12 cellular contexts compared by ENCODE assay signal in the genomic region with DNA sequence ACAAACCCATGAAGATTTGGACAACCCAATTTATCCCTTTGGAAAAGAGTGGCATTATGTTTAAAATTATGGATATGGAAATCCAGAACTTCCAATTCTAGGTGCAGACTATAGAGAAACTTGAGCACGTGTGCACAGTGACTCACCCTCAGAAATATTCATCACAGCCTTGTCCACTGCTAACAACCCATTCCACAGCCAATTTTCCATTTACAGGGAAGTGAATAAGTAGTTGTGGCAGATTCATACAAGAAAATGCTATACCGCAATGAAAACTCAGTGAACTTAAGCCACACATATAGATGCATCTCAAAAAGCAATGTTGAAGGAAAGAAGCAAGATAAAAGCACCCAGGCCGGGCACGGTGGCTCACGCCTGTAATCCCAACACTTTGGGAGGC.
DNase-seq lines count a peak whose midpoint lies in the region; ATAC-seq, FAIRE-seq and TF ChIP-seq lines count a peak whose summit lies in the region.
"Had no signal": no experiment of that assay in that cellular context is flagged by ENCODE, and none has a peak within 500 bp of the region (broad histone marks: within the 10 kb centered on the region; RNA-seq: fewer than 3 reads in every experiment).

No MANE protein-coding gene starts in this region.

- no peaks in the 10 kb centered on the region for H3K27me3 Mint-ChIP-seq in Calu3 (ENCODE audit: unreplicated experiment)

- H3K4me3 Mint-ChIP-seq in Calu3 (ENCODE audit: low read depth, unreplicated experiment), result no peak overlapping the region

- peaks cover 6% of the 10 kb centered on the region for H3K36me3 Mint-ChIP-seq in Calu3 (ENCODE audit: insufficient read depth, unreplicated experiment)
- H3K36me3 Mint-ChIP-seq in activated naive CD4-positive, alpha-beta T cell treated with anti-CD3 and anti-CD28 coated beads, Interleukin-2, amount 50 U/mL, for 72 hours, result no peaks in the 10 kb centered on the region

- FAIRE-seq in endothelial cell of umbilical vein (lab: Jason Lieb, UNC), result peak; percentile 63

- CTCF ChIA-PET in Calu3 (lab: Charles Lee) (no interaction called here), PC-3 (lab: Charles Lee) (no interaction called here), endothelial cell of umbilical vein (lab: Charles Lee) (no interaction called here)

- H3K27me3 ChIP-seq in PC-3 (ENCODE audit: low read length), result no peaks in the 10 kb centered on the region
- H3K27me3 ChIP-seq in endothelial cell of umbilical vein (ENCODE audit: control insufficient read depth in 2 of 2, insufficient read depth in 2 of 2, low read length in 2 of 2), result peaks cover 12 to 24% of the 10 kb centered on the region in 2 experiments
- H3K27me3 ChIP-seq: tibial artery had no signal

- TF ChIP-seq POLR2A in endothelial cell of umbilical vein (IDR thresholded peaks at IDR 0.05; ENCODE audit: low read depth, low read length), result no peak

- H3K27ac ChIP-seq in PC-3 (ENCODE audit: low read length) (peak overlapping the region; percentile 86), endothelial cell of umbilical vein (ENCODE audit: insufficient read depth, low read depth, low read length) (no peak overlapping the region)
- H3K27ac ChIP-seq: BLaER1 treated with 17β-estradiol and CSF1 and Interleukin-3, amounts not matched to agents 10 nM and 100 nM; tibial artery had no signal

- no peaks in the 10 kb centered on the region for H3K9me1 ChIP-seq in endothelial cell of umbilical vein (replicated peaks; ENCODE audit: control insufficient read depth, extremely low read depth, insufficient read depth, low read length)

- ATAC-seq in PC-3, result peak; percentile 39
- no peak for ATAC-seq in HG02852 (IDR thresholded peaks at IDR 0.05; ENCODE audit: unreplicated experiment)
- no peak for ATAC-seq in activated naive CD4-positive, alpha-beta T cell treated with anti-CD3 and anti-CD28 coated beads, Interleukin-2, amount 50 U/mL, for 72 hours
- ATAC-seq in stimulated activated naive CD8-positive, alpha-beta T cell treated with anti-CD3 and anti-CD28 coated beads, Interleukin-15, Interleukin-2, amounts not matched to agents 100 U/mL and 50 U/mL, for 24 hours, result no peak

- no peak overlapping the region for H3K27ac Mint-ChIP-seq in Calu3 (ENCODE audit: unreplicated experiment)
- H3K27ac Mint-ChIP-seq in activated naive CD4-positive, alpha-beta T cell treated with anti-CD3 and anti-CD28 coated beads, Interleukin-2, amount 50 U/mL, for 72 hours, result no peak overlapping the region

- H3K9me3 ChIP-seq in PC-3 (ENCODE audit: low read length), result no peaks in the 10 kb centered on the region
- no peaks in the 10 kb centered on the region for H3K9me3 ChIP-seq in endothelial cell of umbilical vein (replicated peaks; ENCODE audit: control insufficient read depth, insufficient read depth, low read length)
- H3K9me3 ChIP-seq: tibial artery had no signal

- no peaks in the 10 kb centered on the region for H3K9me2 ChIP-seq in PC-3 (replicated peaks; ENCODE audit: low read length)

- no peaks in the 10 kb centered on the region for H3K9me3 Mint-ChIP-seq in Calu3 (ENCODE audit: low read depth, unreplicated experiment)
- H3K9me3 Mint-ChIP-seq in activated naive CD4-positive, alpha-beta T cell treated with anti-CD3 and anti-CD28 coated beads, Interleukin-2, amount 50 U/mL, for 72 hours, result no peaks in the 10 kb centered on the region

- peaks cover 32% of the 10 kb centered on the region for H3K4me1 Mint-ChIP-seq in Calu3 (ENCODE audit: low read depth, unreplicated experiment)

- H3F3A ChIP-seq in PC-3 (ENCODE audit: low read length, unreplicated experiment), result no peaks in the 10 kb centered on the region

- H2AFZ ChIP-seq in PC-3 (ENCODE audit: low read length) (no peak overlapping the region), endothelial cell of umbilical vein (ENCODE audit: low read depth, low read length) (no peak overlapping the region)

- peaks cover 63% of the 10 kb centered on the region for H3K4me1 ChIP-seq in PC-3 (ENCODE audit: insufficient read depth, low read length)
- no peaks in the 10 kb centered on the region for H3K4me1 ChIP-seq in endothelial cell of umbilical vein (ENCODE audit: control insufficient read depth, extremely low read depth, insufficient read depth, low read length)

- BruUV-seq in Calu3 (replicated peaks; lab: Mats Ljungman, UMichigan), result no TSS peak
- BruUV-seq in PC-3 (replicated peaks; lab: Mats Ljungman, UMichigan), result no TSS peak
- no TSS peak for BruUV-seq in endothelial cell of umbilical vein (replicated peaks; lab: Mats Ljungman, UMichigan)

- H3K79me2 ChIP-seq in PC-3 (ENCODE audit: low read length), result no peaks in the 10 kb centered on the region
- H3K79me2 ChIP-seq in endothelial cell of umbilical vein (ENCODE audit: control insufficient read depth, insufficient read depth, low read length), result no peaks in the 10 kb centered on the region

- H3K36me3 ChIP-seq in PC-3 (ENCODE audit: low read depth, low read length) (no peaks in the 10 kb centered on the region), endothelial cell of umbilical vein (ENCODE audit: control insufficient read depth in 2 of 2, extremely low read depth in 1 of 2, insufficient read depth in 2 of 2, low read length in 2 of 2) (no peaks in the 10 kb centered on the region)
- H3K36me3 ChIP-seq: BLaER1 treated with 17β-estradiol and CSF1 and Interleukin-3, amounts not matched to agents 10 nM and 100 nM; tibial artery had no signal

- dilution Hi-C loops in endothelial cell of umbilical vein (cut with MboI; ENCODE audit: extremely low pct_ligation_motif_present, low sequenced_read_pairs), result no loop called here

- H3K9ac ChIP-seq in PC-3 (ENCODE audit: low read length) (no peak overlapping the region), endothelial cell of umbilical vein (replicated peaks; ENCODE audit: extremely low read depth, insufficient read depth, low read length) (no peak overlapping the region)
- H3K9ac ChIP-seq: BLaER1 treated with 17β-estradiol and CSF1 and Interleukin-3, amounts not matched to agents 10 nM and 100 nM had no signal

- DNase-seq in Calu3, result peak; percentile 9
- peak; percentile 79 for DNase-seq in PC-3
- peak; percentile 71 for DNase-seq in endothelial cell of umbilical vein (ENCODE audit: low read depth, low spot score)
- DNase-seq in myocyte (ENCODE audit: low read depth), result peak; percentile 33
- no peak for DNase-seq in activated naive CD4-positive, alpha-beta T cell treated with anti-CD3 and anti-CD28 coated beads, Interleukin-2, amount 50 U/mL, for 72 hours (ENCODE audit: low spot score in 2 of 2)
- DNase-seq in medulla oblongata (ENCODE audit: extremely low spot score), result no peak
- DNase-seq in stimulated activated naive CD8-positive, alpha-beta T cell treated with anti-CD3 and anti-CD28 coated beads, Interleukin-15, Interleukin-2, amounts not matched to agents 100 U/mL and 50 U/mL, for 24 hours, result no peak
- DNase-seq: caudate nucleus, SHP77 treated with DMSO at 0.1 percent for 48 hours, tibial artery had no signal

- H3K4me3 ChIP-seq in PC-3 (ENCODE audit: low read length) (no peak overlapping the region), endothelial cell of umbilical vein (replicated peaks in 1 of 3; ENCODE audit: insufficient read depth in 1 of 3, low read depth in 1 of 3, low read length in 3 of 3) (no peak overlapping the region)
- H3K4me3 ChIP-seq: BLaER1 treated with 17β-estradiol and CSF1 and Interleukin-3, amounts not matched to agents 10 nM and 100 nM; tibial artery had no signal

- POLR2A ChIA-PET in PC-3 (lab: Charles Lee; ENCODE audit: unreplicated experiment), result no interaction called here
- POLR2A ChIA-PET in endothelial cell of umbilical vein (lab: Charles Lee), result no interaction called here

- intact Hi-C loops in Calu3 (cut with micrococcal nuclease; ENCODE audit: unreplicated experiment) (no loop called here), PC-3 (cut with micrococcal nuclease) (no loop called here), endothelial cell of umbilical vein (cut with micrococcal nuclease) (no loop called here)

- no peak for TF ChIP-seq CTCF in Calu3 (IDR thresholded peaks at IDR 0.05; ENCODE audit: unreplicated experiment)
- TF ChIP-seq CTCF in PC-3 (conservative IDR thresholded peaks at IDR 0.05; ENCODE audit: low read depth, low read length), result no peak
- no peak for TF ChIP-seq CTCF in endothelial cell of umbilical vein (IDR thresholded peaks at IDR 0.05; ENCODE audit: extremely low read depth in 1 of 2, insufficient read depth in 1 of 2, low read depth in 1 of 2, low read length in 2 of 2)

- H4K20me1 ChIP-seq in PC-3 (ENCODE audit: low read length) (no peaks in the 10 kb centered on the region), endothelial cell of umbilical vein (replicated peaks; ENCODE audit: control insufficient read depth, extremely low read depth, insufficient read depth, low read length) (no peaks in the 10 kb centered on the region)

- H3K4me2 ChIP-seq in PC-3 (ENCODE audit: low read length) (no peak overlapping the region), endothelial cell of umbilical vein (ENCODE audit: insufficient read depth, low read length) (no peak overlapping the region)

TF ChIP-seq in endothelial cell of umbilical vein, 7 proteins besides CTCF, POLR2A, EP300 and RAD21:
- TF ChIP-seq FOS (IDR thresholded peaks at IDR 0.05; ENCODE audit: borderline replicate concordance, insufficient read depth, low read length) (peak; percentile 82), POLR2AphosphoS5 (IDR thresholded peaks at IDR 0.05; ENCODE audit: insufficient read depth, low read depth, low read length) (no peak), MAX (IDR thresholded peaks at IDR 0.05; ENCODE audit: insufficient read depth, insufficient read length) (no peak), JUN (IDR thresholded peaks at IDR 0.05; ENCODE audit: borderline replicate concordance, insufficient read depth, insufficient read length, low read depth) (peak; percentile 40)
TF ChIP-seq in endothelial cell of umbilical vein: peak in this region for 2.

Comparison
In these comparisons a context has a peak if more than half of its experiments do, and no peak if none do; other contexts are left out.
1. DNase-seq: peak in Calu3 (single experiment), PC-3 (single experiment), endothelial cell of umbilical vein (single experiment) and myocyte (single experiment); none in activated naive CD4-positive, alpha-beta T cell treated with anti-CD3 and anti-CD28 coated beads, Interleukin-2, amount 50 U/mL, for 72 hours (0 of 2), medulla oblongata (single experiment) and stimulated activated naive CD8-positive, alpha-beta T cell treated with anti-CD3 and anti-CD28 coated beads, Interleukin-15, Interleukin-2, amounts not matched to agents 100 U/mL and 50 U/mL, for 24 hours (single experiment).